In the genomic region with DNA sequence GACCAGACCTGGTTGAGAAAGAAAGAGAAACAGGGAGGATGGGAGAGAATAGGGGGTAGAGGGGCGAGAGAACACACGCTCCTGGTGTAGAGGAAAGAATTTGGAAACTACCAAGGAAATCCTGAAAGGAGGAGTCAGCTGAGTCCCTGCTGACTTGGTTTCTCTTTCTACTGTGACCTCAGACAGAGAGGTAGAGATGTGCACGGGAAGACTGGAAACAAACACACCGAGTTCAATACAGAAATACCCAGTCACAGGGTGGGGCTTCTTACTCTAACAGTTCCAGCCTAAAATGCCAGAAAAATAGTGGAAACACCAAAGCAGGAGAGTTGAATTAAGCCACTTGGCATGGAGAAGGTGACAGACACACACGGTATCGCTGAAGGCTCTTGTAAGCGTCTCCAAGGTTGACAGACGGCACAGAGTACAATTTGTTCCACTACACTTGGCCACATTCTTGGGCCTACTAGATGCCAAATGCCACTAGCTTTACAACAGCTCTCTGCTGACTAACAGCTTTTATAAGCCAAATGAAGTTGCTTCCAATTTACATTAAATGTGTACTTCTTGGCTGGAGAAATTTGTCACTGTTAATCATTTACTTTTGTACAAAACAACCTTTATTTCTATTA, we compare ENCODE assay signal across 10 cellular contexts. TPM values are rescaled to one million over a fixed set of nuclear protein-coding genes. Genes with fewer than 3 reads are reported as not detected.
DNase-seq lines count a peak whose midpoint lies in the region; ATAC-seq lines count a peak whose summit lies in the region.
"Had no signal": no experiment of that assay in that cellular context is flagged by ENCODE, and none has a peak within 500 bp of the region (broad histone marks: within the 10 kb centered on the region; RNA-seq: fewer than 3 reads in every experiment).

No MANE protein-coding gene starts in this region.

- POLR2A ChIA-PET in naive thymus-derived CD4-positive, alpha-beta T cell (lab: Charles Lee), result no interaction called here

- peak overlapping the region in 2 of 5 donors; percentile 9 to 26 for H3K4me3 ChIP-seq in subcutaneous abdominal adipose tissue (ENCODE audit: low read depth in 1 of 5, low read length in 5 of 5)
- no peak overlapping the region for H3K4me3 ChIP-seq in naive thymus-derived CD4-positive, alpha-beta T cell (ENCODE audit: low read length)

- H3K27me3 Mint-ChIP-seq in naive thymus-derived CD4-positive, alpha-beta T cell, result peaks cover 0 to 5% (median 0%) of the 10 kb centered on the region in 5 donors

- H3K4me1 Mint-ChIP-seq in naive thymus-derived CD4-positive, alpha-beta T cell, result peaks cover 0 to 12% (median 0%) of the 10 kb centered on the region in 7 donors

- H3K27ac ChIP-seq in caudate nucleus (ENCODE audit: low read depth, low read length) (peak overlapping the region; percentile 4), subcutaneous abdominal adipose tissue (ENCODE audit: low read depth, low read length) (peak overlapping the region; percentile 78)
- H3K27ac ChIP-seq in naive thymus-derived CD4-positive, alpha-beta T cell (ENCODE audit: low read depth, low read length), result no peak overlapping the region

- no peaks in the 10 kb centered on the region for H3K9me3 ChIP-seq in subcutaneous abdominal adipose tissue (ENCODE audit: control insufficient read depth in 5 of 5, low read length in 5 of 5)
- no peaks in the 10 kb centered on the region for H3K9me3 ChIP-seq in naive thymus-derived CD4-positive, alpha-beta T cell (ENCODE audit: control insufficient read depth in 2 of 3, low read length in 3 of 3)

- no peaks in the 10 kb centered on the region for H3K27me3 ChIP-seq in subcutaneous abdominal adipose tissue (ENCODE audit: control insufficient read depth in 5 of 5, insufficient read depth in 4 of 5, low read length in 5 of 5)
- H3K27me3 ChIP-seq in naive thymus-derived CD4-positive, alpha-beta T cell (ENCODE audit: control insufficient read depth in 2 of 2, insufficient read depth in 2 of 2, low read length in 2 of 2), result no peaks in the 10 kb centered on the region

- peak; percentile 88 for ATAC-seq in left lobe of liver
- ATAC-seq in HG02970 (IDR thresholded peaks at IDR 0.05; ENCODE audit: low FRiP score, unreplicated experiment), result no peak
- ATAC-seq in naive thymus-derived CD4-positive, alpha-beta T cell, result no peak

- peaks cover 0 to 4% (median 0%) of the 10 kb centered on the region in 5 donors for H3K36me3 Mint-ChIP-seq in naive thymus-derived CD4-positive, alpha-beta T cell

- H3K9ac ChIP-seq in subcutaneous abdominal adipose tissue (ENCODE audit: low read length in 5 of 5), result peak overlapping the region; percentile 21 to 63 (median 35)

- peaks cover 0 to 6% (median 0%) of the 10 kb centered on the region in 5 donors for H3K36me3 ChIP-seq in subcutaneous abdominal adipose tissue (ENCODE audit: control insufficient read depth in 5 of 5, insufficient read depth in 5 of 5, low read length in 5 of 5)
- no peaks in the 10 kb centered on the region for H3K36me3 ChIP-seq in naive thymus-derived CD4-positive, alpha-beta T cell (ENCODE audit: control insufficient read depth in 2 of 3, insufficient read depth in 3 of 3, low read length in 3 of 3)

- peak; percentile 53 for DNase-seq in LHCN-M2 (ENCODE audit: low read depth)
- peak in 2 of 61 donors; percentile 11 to 89 for DNase-seq in caudate nucleus (lab: John Stamatoyannopoulos, UW)
- no peak for DNase-seq in left lobe of liver (ENCODE audit: low spot score)
- DNase-seq in stimulated activated CD8-positive, alpha-beta memory T cell treated with anti-CD3 and anti-CD28 coated beads, Interleukin-4, amount 100 ng/mL, for 48 hours, result no peak
- no peak for DNase-seq in naive thymus-derived CD4-positive, alpha-beta T cell
- DNase-seq in NCI-H1930 (lab: John Stamatoyannopoulos, UW), result no peak
- DNase-seq: activated CD8-positive, alpha-beta memory T cell treated with anti-CD3 and anti-CD28 coated beads, Interleukin-2, amount 50 U/mL, for 48 hours; stimulated activated CD4-positive, alpha-beta T cell treated with anti-CD3 and anti-CD28 coated beads, Interleukin-12 subunit alpha, Interleukin-12 subunit beta, amount 100 ng/mL, for 4 hours had no signal

- CTCF ChIA-PET in naive thymus-derived CD4-positive, alpha-beta T cell (lab: Charles Lee), result no interaction called here

- peaks cover 10 to 53% (median 33%) of the 10 kb centered on the region in 5 donors for H3K4me1 ChIP-seq in subcutaneous abdominal adipose tissue (ENCODE audit: control insufficient read depth in 5 of 5, insufficient read depth in 5 of 5, low read length in 5 of 5)
- no peaks in the 10 kb centered on the region for H3K4me1 ChIP-seq in naive thymus-derived CD4-positive, alpha-beta T cell (ENCODE audit: control insufficient read depth in 2 of 2, insufficient read depth in 2 of 2, low read length in 2 of 2)

- peaks cover 0 to 12% (median 3%) of the 10 kb centered on the region in 11 donors for H3K9me3 Mint-ChIP-seq in naive thymus-derived CD4-positive, alpha-beta T cell

- H3K27ac Mint-ChIP-seq in naive thymus-derived CD4-positive, alpha-beta T cell, result no peak overlapping the region

- H3K4me3 Mint-ChIP-seq in naive thymus-derived CD4-positive, alpha-beta T cell, result no peak overlapping the region

- intact Hi-C loops in naive thymus-derived CD4-positive, alpha-beta T cell (cut with micrococcal nuclease), result no loop called here

RNA-seq across cellular contexts. Expression of gene LATS2, which starts 28.0 kb away (rescaled TPM):
- total RNA-seq in LHCN-M2 (2014; rRNA removed), result 14.6 and 18.8 TPM in 2 replicates
- 17.6 TPM for polyA plus RNA-seq in LHCN-M2 (2012)
- 11.6 TPM for total RNA-seq in left lobe of liver
- 10 to 100 TPM in 1 of 5 experiments, 1 to 10 TPM in 4; 1.3 to 11.9 (median 2.3) TPM for total RNA-seq in naive thymus-derived CD4-positive, alpha-beta T cell
- not detected for polyA plus RNA-seq in naive thymus-derived CD4-positive, alpha-beta T cell
